Comparison of ENCODE assay signal across 1 cellular context in the genomic region with DNA sequence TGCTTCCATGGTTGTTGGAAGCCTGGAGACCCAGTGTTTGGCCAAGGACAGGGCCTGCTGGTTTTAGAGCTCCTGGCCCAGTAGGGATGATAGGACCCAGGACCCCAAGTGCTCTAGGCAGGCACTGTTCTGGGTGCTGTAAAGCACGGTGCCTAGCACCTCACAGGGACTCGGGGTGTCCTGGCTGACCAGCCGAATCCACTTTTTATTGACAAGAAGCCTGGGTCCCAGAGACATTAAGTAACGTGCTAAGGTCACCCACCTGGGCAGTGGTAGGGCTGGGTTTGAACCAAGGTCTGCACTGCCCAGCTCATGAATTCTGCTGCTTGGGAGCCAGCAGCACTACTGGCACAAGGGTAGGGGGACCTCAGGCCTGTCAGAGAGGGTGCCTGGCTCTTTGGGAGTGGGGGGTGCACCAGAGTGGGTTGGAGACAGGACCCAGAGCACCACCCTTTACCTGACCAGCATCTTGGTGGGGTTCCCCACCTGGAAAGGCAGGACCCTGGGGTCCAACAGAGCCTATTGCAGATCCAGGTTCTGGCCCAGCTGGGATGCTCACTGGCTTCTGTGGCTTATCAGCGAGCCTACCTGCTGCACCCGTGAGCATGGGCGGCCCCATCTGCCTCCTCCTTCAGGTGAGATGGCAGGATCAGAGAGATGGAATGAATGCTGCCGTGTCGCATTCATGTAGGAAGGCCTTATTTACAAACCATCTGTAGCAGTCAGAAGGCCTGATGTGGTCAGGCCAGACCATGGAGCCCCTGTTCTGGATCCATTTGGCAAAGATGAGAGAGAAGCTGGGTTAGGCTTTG.
TF ChIP-seq lines count a peak whose summit lies in the region.

No MANE protein-coding gene starts in this region.

TF ChIP-seq in H1, 55 proteins besides CTCF, POLR2A, EP300 and RAD21:
- no peak for TF ChIP-seq ASH2L (IDR thresholded peaks at IDR 0.05; ENCODE audit: low read length)
TF ChIP-seq in H1: peak in this region for 0.
